Comparison of ENCODE assay signal across 28 cellular contexts in the genomic region with DNA sequence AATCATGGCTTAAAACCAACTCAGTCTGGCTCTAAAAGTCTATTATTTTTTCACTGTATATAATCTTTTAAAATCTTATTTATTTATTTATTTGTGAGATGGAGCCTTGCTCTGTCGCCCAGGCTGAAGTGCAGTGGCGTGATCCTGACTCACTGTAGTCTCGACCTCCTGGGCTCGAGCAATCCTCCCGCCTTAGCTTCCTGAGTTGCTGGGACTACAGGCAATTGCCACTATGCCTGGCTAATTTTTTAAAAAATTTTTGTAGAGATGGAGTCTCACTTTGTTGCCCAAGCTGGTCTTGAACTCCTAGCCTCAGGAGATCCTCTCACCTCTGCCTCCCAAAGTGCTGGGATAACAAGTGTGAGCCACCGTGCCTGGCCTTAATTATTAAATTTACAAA.
"Had no signal": no experiment of that assay in that cellular context is flagged by ENCODE, and none has a peak within 500 bp of the region (broad histone marks: within the 10 kb centered on the region; RNA-seq: fewer than 3 reads in every experiment).

No MANE protein-coding gene starts in this region.

- H3K36me3 ChIP-seq: left lung, lower lobe of right lung, neutrophil, right atrium auricular region, sigmoid colon, suprapubic skin, thoracic aorta, tibial artery, uterus had no signal

- H3K27me3 Mint-ChIP-seq: naive B cell; progenitor cell of endocrine pancreas; stimulated activated naive CD8-positive, alpha-beta T cell treated with anti-CD3 and anti-CD28 coated beads, Interleukin-15, Interleukin-2, amounts not matched to agents 100 ng/mL and 50 ng/mL, for 24 hours; type B pancreatic cell had no signal

- H3K36me3 Mint-ChIP-seq: immature natural killer cell, naive B cell, natural killer cell had no signal

- H3K4me2 ChIP-seq: neural progenitor cell had no signal

- H2AFZ ChIP-seq: neural progenitor cell had no signal

- H3K4me3 ChIP-seq: left lung, lower lobe of right lung, neural progenitor cell, right atrium auricular region, sigmoid colon, spleen, suprapubic skin, thoracic aorta, tibial artery, uterus had no signal

- FAIRE-seq: small intestine had no signal

- H3K27ac Mint-ChIP-seq: immature natural killer cell; naive B cell; natural killer cell; neural progenitor cell; stimulated activated effector memory CD8-positive, alpha-beta T cell treated with anti-CD3 and anti-CD28 coated beads, Interleukin-12 subunit alpha, Interleukin-12 subunit beta, amount 100 ng/mL, for 72 hours; stimulated activated naive CD8-positive, alpha-beta T cell treated with anti-CD3 and anti-CD28 coated beads, Interleukin-15, Interleukin-2, amounts not matched to agents 100 ng/mL and 50 ng/mL, for 24 hours; type B pancreatic cell had no signal

- DNase-seq: hypothalamus; immature natural killer cell; kidney; left colon; left lung; lower lobe of right lung; mammary epithelial cell; mesenchymal stem cell; naive B cell; natural killer cell; nephron progenitor cell; occipital lobe; sigmoid colon; small intestine; spleen; stimulated activated CD4-positive, alpha-beta T cell treated with anti-CD3 and anti-CD28 coated beads, Interleukin-4, amount 100 ng/mL, for 24 hours; stimulated activated naive CD4-positive, alpha-beta T cell; tibial artery; uterus had no signal

- H3K9ac ChIP-seq: neural progenitor cell had no signal

- H3K4me1 Mint-ChIP-seq: neural progenitor cell had no signal

- H3K4me1 ChIP-seq: right atrium auricular region, suprapubic skin had no signal

- H3K27ac ChIP-seq: left lung, lower lobe of right lung, neural progenitor cell, neutrophil, right atrium auricular region, sigmoid colon, spleen, suprapubic skin, thoracic aorta, tibial artery, uterus had no signal

- H3K27me3 ChIP-seq: left lung, neural progenitor cell, neutrophil, right atrium auricular region, sigmoid colon, spleen, suprapubic skin, tibial artery, uterus had no signal

- ATAC-seq: left colon; left lung; lower lobe of right lung; natural killer cell; stimulated activated effector memory CD8-positive, alpha-beta T cell treated with anti-CD3 and anti-CD28 coated beads, Interleukin-12 subunit alpha, Interleukin-12 subunit beta, amount 100 ng/mL, for 72 hours had no signal

- H3K4me3 Mint-ChIP-seq: immature natural killer cell; naive B cell; natural killer cell; nephron progenitor cell; neural progenitor cell; stimulated activated effector memory CD8-positive, alpha-beta T cell treated with anti-CD3 and anti-CD28 coated beads, Interleukin-12 subunit alpha, Interleukin-12 subunit beta, amount 100 ng/mL, for 72 hours; stimulated activated naive CD8-positive, alpha-beta T cell treated with anti-CD3 and anti-CD28 coated beads, Interleukin-15, Interleukin-2, amounts not matched to agents 100 ng/mL and 50 ng/mL, for 24 hours; type B pancreatic cell had no signal

- H3K9me3 ChIP-seq: left lung, lower lobe of right lung, neutrophil, right atrium auricular region, sigmoid colon, spleen, suprapubic skin, thoracic aorta, tibial artery, uterus had no signal
